Comparison of ENCODE assay signal across 8 cellular contexts in the genomic region with DNA sequence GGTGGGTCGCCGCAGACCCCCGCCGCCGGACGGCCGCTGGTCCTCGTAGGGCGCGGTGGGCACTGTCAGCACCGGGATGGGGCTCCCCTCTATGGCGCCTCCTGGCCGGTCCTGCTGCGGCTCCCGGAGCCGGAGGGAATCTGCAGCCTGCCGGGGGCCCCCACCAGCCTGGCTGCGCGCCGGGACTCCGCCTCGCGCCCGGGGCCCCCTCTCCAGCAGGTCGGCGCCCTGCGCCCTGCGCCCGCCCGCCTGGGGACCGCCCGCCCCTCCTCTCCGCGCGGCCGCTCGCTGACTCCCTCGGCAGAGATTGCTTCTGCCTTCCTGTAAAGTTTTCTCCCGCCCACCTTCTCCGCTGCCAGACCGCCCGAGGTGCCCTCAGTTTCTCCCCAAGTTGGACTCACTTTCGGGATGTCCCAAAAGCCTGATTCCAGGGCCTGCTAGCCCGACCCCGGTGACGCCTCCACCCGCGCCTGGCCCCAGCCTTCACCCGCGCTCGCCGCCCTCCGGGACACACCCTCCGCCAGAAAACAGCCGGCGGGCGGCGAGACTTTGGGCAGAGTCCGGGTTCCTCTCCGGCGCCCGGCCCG. TPM values are rescaled to one million over a fixed set of nuclear protein-coding genes. Genes with fewer than 3 reads are reported as not detected.
DNase-seq lines count a peak whose midpoint lies in the region; ATAC-seq and TF ChIP-seq lines count a peak whose summit lies in the region.
"Not testable (repeated sequence)": the region's sequence is repeated elsewhere in the genome, so short reads cannot be mapped to it uniquely, and the experiment has no call there.

No MANE protein-coding gene starts in this region.

- peak overlapping the region; percentile 82 for H3K4me3 Mint-ChIP-seq in Caco-2 (ENCODE audit: unreplicated experiment)
- H3K4me3 Mint-ChIP-seq in stimulated activated naive CD8-positive, alpha-beta T cell treated with anti-CD3 and anti-CD28 coated beads, Interleukin-15, amount 100 ng/mL, for 72 hours, result peak overlapping the region; percentile 81 to 86

- H3K27me3 ChIP-seq in Caco-2 (replicated peaks; ENCODE audit: control insufficient read depth, insufficient read depth, low read length); muscle layer of colon (ENCODE audit: control insufficient read depth in 1 of 2, insufficient read depth in 2 of 2, low read length in 2 of 2): not testable (repeated sequence)

- H3K4me3 ChIP-seq in Caco-2 (ENCODE audit: low read depth, low read length) (peak overlapping the region; percentile 43), astrocyte of the spinal cord (ENCODE audit: low read depth, low read length) (peak overlapping the region; percentile 65), muscle layer of colon (ENCODE audit: low read depth in 1 of 2, low read length in 2 of 2) (peak overlapping the region; percentile 47 to 62)

- H3K9ac ChIP-seq in muscle layer of colon (ENCODE audit: low read length), result not testable (repeated sequence)

- not testable (repeated sequence) for H3K27ac Mint-ChIP-seq in Caco-2 (ENCODE audit: unreplicated experiment)
- H3K27ac Mint-ChIP-seq in stimulated activated naive CD8-positive, alpha-beta T cell treated with anti-CD3 and anti-CD28 coated beads, Interleukin-15, amount 100 ng/mL, for 72 hours, result peak overlapping the region; percentile 19 to 40

- not testable (repeated sequence) for H3K4me1 ChIP-seq in Caco-2; muscle layer of colon (ENCODE audit: insufficient read depth, low read length)

- H3K36me3 ChIP-seq in Caco-2 (ENCODE audit: control insufficient read depth, insufficient read depth, low read length); muscle layer of colon (ENCODE audit: insufficient read depth, low read length): not testable (repeated sequence)

- BruUV-seq in Caco-2 (replicated peaks; lab: Mats Ljungman, UMichigan), result not testable (repeated sequence)

- in situ Hi-C loops in astrocyte of the spinal cord (cut with HindIII; ENCODE audit: low sequenced_read_pairs), result not testable (repeated sequence)

- H3K27me3 Mint-ChIP-seq in Caco-2 (ENCODE audit: insufficient read depth, unreplicated experiment), result not testable (repeated sequence)
- H3K27me3 Mint-ChIP-seq in stimulated activated naive CD8-positive, alpha-beta T cell treated with anti-CD3 and anti-CD28 coated beads, Interleukin-15, amount 100 ng/mL, for 72 hours, result peaks cover 39% of the 10 kb centered on the region

- not testable (repeated sequence) for H3K9me3 Mint-ChIP-seq in Caco-2 (ENCODE audit: unreplicated experiment); stimulated activated naive CD8-positive, alpha-beta T cell treated with anti-CD3 and anti-CD28 coated beads, Interleukin-15, amount 100 ng/mL, for 72 hours

- TF ChIP-seq CTCF in Caco-2 (IDR thresholded peaks at IDR 0.05; ENCODE audit: insufficient read depth in 1 of 2, low read depth in 1 of 2, low read length in 1 of 2, severe bottlenecking in 1 of 2, unreplicated experiment in 1 of 2); GM20000 (IDR thresholded peaks at IDR 0.05; ENCODE audit: extremely low read depth, missing control alignments); astrocyte of the spinal cord (IDR thresholded peaks at IDR 0.05; ENCODE audit: low read depth, low read length): not testable (repeated sequence)

- DNase-seq in Caco-2, result peak; percentile 22 to 28
- DNase-seq in GM20000 (ENCODE audit: low spot score), result peak; percentile 28
- peak; percentile 45 for DNase-seq in astrocyte of the spinal cord (ENCODE audit: low read depth, low spot score)
- peak; percentile 72 for DNase-seq in Right ventricle myocardium inferior (ENCODE audit: missing footprints)
- peak; percentile 25 to 33 for DNase-seq in stimulated activated naive CD8-positive, alpha-beta T cell treated with anti-CD3 and anti-CD28 coated beads, Interleukin-15, amount 100 ng/mL, for 72 hours

- H3K9me3 ChIP-seq in Caco-2; muscle layer of colon (ENCODE audit: low read length): not testable (repeated sequence)

- not testable (repeated sequence) for H3K36me3 Mint-ChIP-seq in Caco-2 (ENCODE audit: insufficient read depth, unreplicated experiment)

- POLR2A ChIA-PET in Caco-2 (lab: Charles Lee), result not testable (repeated sequence)

- CTCF ChIA-PET in Caco-2 (lab: Charles Lee), result not testable (repeated sequence)

- ATAC-seq in HG03135 (IDR thresholded peaks at IDR 0.05; ENCODE audit: unreplicated experiment) (peak; percentile 64), SK-N-SH treated with all-trans-retinoic acid at 6 μM for 48 hours (peak; percentile 72), Right ventricle myocardium inferior (peak; percentile 83)
- peak; percentile 74 for ATAC-seq in stimulated activated naive CD8-positive, alpha-beta T cell treated with anti-CD3 and anti-CD28 coated beads, Interleukin-15, amount 100 ng/mL, for 72 hours

- intact Hi-C loops in Caco-2 (cut with micrococcal nuclease; ENCODE audit: unreplicated experiment); Right ventricle myocardium inferior (cut with DNase I): not testable (repeated sequence)

- not testable (repeated sequence) for H3K4me1 Mint-ChIP-seq in Caco-2 (ENCODE audit: low read depth, unreplicated experiment)
- H3K4me1 Mint-ChIP-seq in stimulated activated naive CD8-positive, alpha-beta T cell treated with anti-CD3 and anti-CD28 coated beads, Interleukin-15, amount 100 ng/mL, for 72 hours, result peaks cover 20% of the 10 kb centered on the region

- H3K27ac ChIP-seq in muscle layer of colon (ENCODE audit: low read depth, low read length), result not testable (repeated sequence)

RNA-seq across cellular contexts. Expression of gene FOXD4L6, which starts 54.0 kb away (rescaled TPM):
- total RNA-seq in Caco-2 (2022) (not detected in 2 replicates), Right ventricle myocardium inferior (not detected)
